10 cellular contexts compared by ENCODE assay signal in the genomic region with DNA sequence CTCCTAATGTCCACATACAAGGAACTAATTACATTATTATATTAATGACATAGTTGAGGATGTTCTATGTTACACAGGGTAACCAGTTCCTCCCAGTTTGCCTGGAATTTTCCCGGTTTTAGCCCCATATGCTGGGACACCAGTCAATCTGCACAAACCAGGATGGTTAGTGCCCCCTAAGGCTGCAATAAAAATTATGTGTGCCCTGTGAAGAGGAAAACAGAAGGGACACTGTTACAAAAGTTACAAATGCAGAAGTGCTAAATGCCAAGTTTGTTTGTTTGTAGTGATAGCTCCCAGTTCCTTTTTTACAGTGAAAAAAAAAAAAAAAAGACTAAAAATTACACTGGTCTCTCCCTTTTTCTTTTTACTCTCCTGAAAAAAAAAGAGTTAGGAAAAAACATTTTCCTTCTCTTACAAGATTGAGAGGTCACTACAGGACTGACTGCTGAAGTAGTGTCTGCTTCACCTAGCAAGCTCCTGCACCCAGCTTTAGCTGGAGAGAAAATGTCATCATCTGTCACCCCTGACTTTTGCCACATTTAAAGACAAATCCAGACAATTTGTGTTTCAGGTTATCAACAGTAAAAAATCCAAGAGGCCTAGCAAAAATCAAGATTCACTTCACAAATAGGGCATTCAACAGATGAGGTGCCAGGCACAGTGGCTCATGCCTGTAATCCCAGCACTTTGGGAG. TPM values are rescaled to one million over a fixed set of nuclear protein-coding genes. Genes with fewer than 3 reads are reported as not detected.
A peak's percentile ranks its signal among the peaks of the same experiment; 100 is the strongest.
DNase-seq lines count a peak whose midpoint lies in the region; ATAC-seq, FAIRE-seq and TF ChIP-seq lines count a peak whose summit lies in the region.
"Had no signal": no experiment of that assay in that cellular context is flagged by ENCODE, and none has a peak within 500 bp of the region (broad histone marks: within the 10 kb centered on the region; RNA-seq: fewer than 3 reads in every experiment).

No MANE protein-coding gene starts in this region.

- DNase-seq in G401 (ENCODE audit: low spot score), result peak; percentile 39
- DNase-seq in MV-4-11 (lab: John Stamatoyannopoulos, UW), result peak; percentile 82
- no peak for DNase-seq in body of pancreas
- peak; percentile 88 for DNase-seq in pons (ENCODE audit: low spot score)
- DNase-seq in H9, result no peak
- no peak for DNase-seq in frontal cortex (ENCODE audit: low spot score in 2 of 2)
- DNase-seq in NCI-H774 (lab: John Stamatoyannopoulos, UW), result no peak
- no peak for DNase-seq in ureter (ENCODE audit: low spot score)
- DNase-seq: WERI-Rb-1 had no signal

- no peak overlapping the region for H4K8ac ChIP-seq in H9 (replicated peaks; ENCODE audit: insufficient read length, low read depth, low read length)

- H3K79me2 ChIP-seq in H9 (ENCODE audit: insufficient read depth, low read length), result no peaks in the 10 kb centered on the region
- H3K79me2 ChIP-seq: parathyroid adenoma had no signal

- in situ Hi-C loops in G401 (cut with HindIII; ENCODE audit: low sequenced_read_pairs), result no loop called here

- H3K79me1 ChIP-seq in H9 (ENCODE audit: insufficient read depth, low read depth, low read length, poor library complexity, severe bottlenecking), result no peaks in the 10 kb centered on the region

- H3K9me3 Mint-ChIP-seq in H9, result no peaks in the 10 kb centered on the region

- no peak overlapping the region for H3K23ac ChIP-seq in H9 (ENCODE audit: insufficient read length, low read depth, low read length)

- no peak overlapping the region for H4K5ac ChIP-seq in H9 (ENCODE audit: insufficient read length, low read depth, low read length)

- no peak overlapping the region for H3K27ac Mint-ChIP-seq in H9

- no peak overlapping the region for H2AFZ ChIP-seq in H9 (ENCODE audit: low read length)
- H2AFZ ChIP-seq: parathyroid adenoma had no signal

- no peak overlapping the region for H3K4me3 ChIP-seq in body of pancreas

- no peak overlapping the region for H3K4me3 Mint-ChIP-seq in H9

- no peaks in the 10 kb centered on the region for H4K20me1 ChIP-seq in H9 (ENCODE audit: control insufficient read depth, insufficient read depth, insufficient read length)

- H3K27ac ChIP-seq in body of pancreas (peak overlapping the region; percentile 12 to 62 (median 28)), H9 (ENCODE audit: insufficient read length, low read depth, low read length) (no peak overlapping the region)
- H3K27ac ChIP-seq: parathyroid adenoma, WERI-Rb-1 had no signal

- no peak for FAIRE-seq in frontal cortex (lab: Jason Lieb, UNC)

- no peaks in the 10 kb centered on the region for H3K27me3 ChIP-seq in body of pancreas
- H3K27me3 ChIP-seq in H9 (ENCODE audit: insufficient read depth, low read length), result peaks cover 8% of the 10 kb centered on the region; the same call in 1 of the 2 replicates

- TF ChIP-seq POLR2A in body of pancreas (IDR thresholded peaks at IDR 0.05), result no peak

- H2AK5ac ChIP-seq in H9 (ENCODE audit: insufficient read length, low read length), result no peak overlapping the region

- peaks cover 14% of the 10 kb centered on the region for H3K23me2 ChIP-seq in H9 (ENCODE audit: insufficient read length, low read depth, low read length, poor library complexity, severe bottlenecking)

- no peak overlapping the region for H2BK15ac ChIP-seq in H9 (ENCODE audit: low read depth, low read length)

- TF ChIP-seq CTCF in body of pancreas (IDR thresholded peaks at IDR 0.05) (no peak), H9 (conservative IDR thresholded peaks at IDR 0.05) (no peak)

- intact Hi-C loops in body of pancreas (cut with DNase I), result no loop called here

- H3K27me3 Mint-ChIP-seq in H9 (ENCODE audit: low read depth), result peaks cover 40% of the 10 kb centered on the region

- no peak overlapping the region for H3K9ac ChIP-seq in H9 (ENCODE audit: extremely low read depth, insufficient read length, low read length)
- H3K9ac ChIP-seq: parathyroid adenoma had no signal

- H3K36me3 Mint-ChIP-seq in H9 (ENCODE audit: insufficient read depth in 1 of 3, low read depth in 3 of 3), result no peaks in the 10 kb centered on the region

- H3T11ph ChIP-seq in H9 (ENCODE audit: low read length), result no peak overlapping the region

- H2BK120ac ChIP-seq in H9 (ENCODE audit: low read depth, low read length, poor library complexity, severe bottlenecking), result no peak overlapping the region

- H3K36me3 ChIP-seq in body of pancreas (replicated peaks in 1 of 2; ENCODE audit: insufficient read depth in 1 of 2, low read depth in 2 of 2), result no peaks in the 10 kb centered on the region
- H3K36me3 ChIP-seq: WERI-Rb-1 had no signal

- no peak overlapping the region for H3K4me2 ChIP-seq in H9 (ENCODE audit: insufficient read depth, insufficient read length, low read length)

- peaks cover 11 to 12% of the 10 kb centered on the region in 2 experiments for H3K4me1 Mint-ChIP-seq in H9

- H3K56ac ChIP-seq in H9 (ENCODE audit: insufficient read length, low read depth, low read length), result no peak overlapping the region

- 62 to 64% methylated on average over 1 of the region's 1 CpG for WGBS in body of pancreas, 2 donors
- WGBS in H9 (ENCODE audit: extremely low coverage, insufficient read length, low lambda C conversion rate), result no CpG with 5 or more reads among the region's 1 CpG

- H4K91ac ChIP-seq in H9 (ENCODE audit: insufficient read length, low read depth, low read length), result no peak overlapping the region

- H3K9me3 ChIP-seq in body of pancreas (no peaks in the 10 kb centered on the region), H9 (ENCODE audit: control insufficient read depth, low read depth, low read length) (no peaks in the 10 kb centered on the region)

- H2BK20ac ChIP-seq in H9 (ENCODE audit: low read depth, low read length, poor library complexity, severe bottlenecking), result no peak overlapping the region

- no peak overlapping the region for H2BK5ac ChIP-seq in H9 (ENCODE audit: insufficient read length, low read length)

- ATAC-seq in body of pancreas, result no peak

- H3K4me1 ChIP-seq in body of pancreas, result peaks cover 41% of the 10 kb centered on the region
- no peaks in the 10 kb centered on the region for H3K4me1 ChIP-seq in H9 (ENCODE audit: insufficient read depth, low read length)

- no peak overlapping the region for H3K4ac ChIP-seq in H9 (ENCODE audit: low read depth, low read length)

- no peak overlapping the region for H2BK12ac ChIP-seq in H9 (ENCODE audit: insufficient read length, low read depth, low read length)

- no peak overlapping the region for H3K18ac ChIP-seq in H9 (ENCODE audit: insufficient read length, low read depth, low read length)

- no peak overlapping the region for H3K14ac ChIP-seq in H9 (ENCODE audit: insufficient read depth, low read length)

RNA-seq across cellular contexts. Expression of a gene that starts 3.2 kb away (rescaled TPM):
- total RNA-seq in G401 (2014; rRNA removed; shearing (Covaris generic)), result not detected in 2 replicates
- 10 to 100 TPM; 12.2 TPM for total RNA-seq in body of pancreas
- total RNA-seq in H9 (2021), result 1.8 and 1.9 TPM in 2 replicates
- total RNA-seq in frontal cortex, result 101 TPM
- 36.1 TPM for total RNA-seq in ureter

Comparison
In these comparisons a context has a peak if more than half of its experiments do, and no peak if none do; other contexts are left out.
1. DNase-seq: peak in G401 (single experiment), MV-4-11 (single experiment) and pons (single experiment); none in body of pancreas (0 of 4), H9 (single experiment), frontal cortex (0 of 2), NCI-H774 (single experiment) and ureter (single experiment).